16 cellular contexts compared by ENCODE assay signal in the genomic region with DNA sequence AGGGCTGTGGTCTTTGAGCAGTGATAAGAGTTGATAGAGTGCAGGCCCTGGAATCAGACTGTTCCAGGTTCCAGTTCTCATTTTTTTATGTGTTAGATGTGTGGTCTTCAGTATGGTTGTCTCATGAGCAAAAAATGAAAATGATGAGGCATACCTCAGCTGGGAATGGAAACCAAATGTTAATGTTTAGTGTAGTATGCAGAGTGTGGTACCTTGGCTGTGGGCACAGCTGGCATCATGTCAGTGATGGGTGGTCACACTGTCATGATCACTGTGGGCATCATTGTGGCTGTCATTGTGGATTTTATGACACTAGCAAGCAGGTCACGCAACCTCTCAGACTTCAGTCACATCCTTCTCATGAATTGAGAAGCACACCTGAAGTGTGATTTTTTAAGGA. TPM values are rescaled to one million over a fixed set of nuclear protein-coding genes. Genes with fewer than 3 reads are reported as not detected.
"Had no signal": no experiment of that assay in that cellular context is flagged by ENCODE, and none has a peak within 500 bp of the region (broad histone marks: within the 10 kb centered on the region; RNA-seq: fewer than 3 reads in every experiment).

No MANE protein-coding gene starts in this region.

- H3K4me3 ChIP-seq: ascending aorta, breast epithelium, smooth muscle cell, stomach, thoracic aorta had no signal

- DNase-seq: activated CD4-positive, alpha-beta T cell treated with anti-CD3 and anti-CD28 coated beads, Interleukin-2, amount 50 U/mL, for 1 hour; activated naive CD4-positive, alpha-beta T cell treated with anti-CD3 and anti-CD28 coated beads for 36 hours; activated naive CD8-positive, alpha-beta T cell treated with anti-CD3 and anti-CD28 coated beads, Interleukin-2, amount 50 U/mL, for 24 hours; effector memory CD4-positive, alpha-beta T cell; foreskin keratinocyte; nucleus accumbens; posterior cingulate gyrus; retina; stomach; T-helper 9 cell had no signal

- H3K36me3 ChIP-seq: ascending aorta, breast epithelium, stomach, thoracic aorta had no signal

- H3K4me1 ChIP-seq: breast epithelium had no signal

- H3K27ac ChIP-seq: ascending aorta, foreskin keratinocyte, stomach, thoracic aorta had no signal

- H3K27me3 ChIP-seq: ascending aorta, breast epithelium, foreskin keratinocyte had no signal

- ATAC-seq: activated naive CD8-positive, alpha-beta T cell treated with anti-CD3 and anti-CD28 coated beads, Interleukin-2, amount 50 U/mL, for 24 hours; foreskin keratinocyte had no signal

- H3K9me3 ChIP-seq: ascending aorta, breast epithelium, thoracic aorta had no signal

RNA-seq across cellular contexts. Expression of a gene that starts 6.4 kb away (rescaled TPM):
- total RNA-seq: activated CD8-positive, alpha-beta memory T cell treated with anti-CD3 and anti-CD28 coated beads for 36 hours; activated naive CD4-positive, alpha-beta T cell treated with anti-CD3 and anti-CD28 coated beads for 36 hours; activated T-helper 2 cell treated with anti-CD3 and anti-CD28 coated beads, Interferon-gamma antibody, Interleukin-2, Interleukin-4, amounts not matched to agents 10 μg/mL and 5 μg/mL and 100 μg/mL, durations not matched to agents 14 hours and 24 hours and 36 hours had no signal
